ENCODE assay signal across 7 cellular contexts in the genomic region with DNA sequence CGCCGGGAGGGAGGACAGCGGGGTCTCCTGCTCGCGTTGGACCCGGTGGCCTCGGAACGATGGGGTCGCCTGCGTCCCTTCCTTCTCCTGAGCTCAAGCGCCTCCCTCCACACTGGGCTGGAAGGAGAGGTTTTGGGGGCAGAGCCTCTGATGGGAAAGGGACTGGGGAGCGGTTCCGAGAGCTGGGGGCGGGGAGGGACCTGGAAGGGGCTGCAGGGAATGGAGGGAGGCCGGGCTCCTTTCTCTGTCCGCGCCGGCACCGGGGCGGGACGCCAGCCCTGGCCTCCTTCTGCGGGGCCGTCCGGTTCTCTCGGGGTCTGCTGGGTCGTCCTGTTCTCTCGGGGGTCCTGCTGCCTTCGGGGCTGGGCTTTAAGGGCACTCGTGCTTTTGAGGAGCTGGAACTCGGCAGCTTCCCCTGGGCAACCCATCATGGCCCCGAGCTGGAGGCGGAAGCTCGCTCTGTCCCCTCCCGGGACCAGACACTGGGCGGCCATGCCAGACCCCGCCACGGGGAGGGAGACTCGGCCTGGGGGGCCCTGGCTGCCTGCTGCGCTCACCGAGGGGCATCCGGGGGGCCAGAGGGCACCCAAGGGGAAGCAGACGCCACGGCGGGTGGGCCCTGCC.
DNase-seq lines count a peak whose midpoint lies in the region; ATAC-seq, FAIRE-seq and TF ChIP-seq lines count a peak whose summit lies in the region.
"Not testable (repeated sequence)": the region's sequence is repeated elsewhere in the genome, so short reads cannot be mapped to it uniquely, and the experiment has no call there.

No MANE protein-coding gene starts in this region.

- not testable (repeated sequence) for TF ChIP-seq RAD21 in K562 (CRISPR knock-in tag; conservative IDR thresholded peaks at IDR 0.05 in 1 of 2, IDR thresholded peaks at IDR 0.05 in 1 of 2)

- TF ChIP-seq POLR2A in K562 (conservative IDR thresholded peaks at IDR 0.05) = not testable (repeated sequence)

- TF ChIP-seq CTCF in K562 (IDR thresholded peaks at IDR 0.05 in 2 of 3, conservative IDR thresholded peaks at IDR 0.05 in 1 of 3; ENCODE audit: insufficient read depth in 2 of 3, low read depth in 1 of 3, low read length in 3 of 3) = not testable (repeated sequence)

- not testable (repeated sequence) for H3K4me1 ChIP-seq in K562 (replicated peaks in 1 of 2; ENCODE audit: control insufficient read depth in 2 of 2, insufficient read depth in 2 of 2, low read length in 2 of 2); aorta (ENCODE audit: control insufficient read depth in 1 of 2, insufficient read depth in 2 of 2, low read length in 2 of 2)

- H3K27ac Mint-ChIP-seq in activated CD8-positive, alpha-beta T cell treated with anti-CD3 and anti-CD28 coated beads, Interleukin-2, amount 10 ng/mL, durations not matched to agents 7 days and 5 days; stimulated activated naive CD8-positive, alpha-beta T cell treated with anti-CD3 and anti-CD28 coated beads, Interleukin-15, amount 100 ng/mL, for 72 hours: not testable (repeated sequence)
- peak overlapping the region; percentile 82 for H3K27ac Mint-ChIP-seq in memory B cell

- not testable (repeated sequence) for FAIRE-seq in K562 (lab: Jason Lieb, UNC)

- not testable (repeated sequence) for H3K9me3 Mint-ChIP-seq in activated CD8-positive, alpha-beta T cell treated with anti-CD3 and anti-CD28 coated beads, Interleukin-2, amount 10 ng/mL, durations not matched to agents 7 days and 5 days (ENCODE audit: insufficient read depth); memory B cell; stimulated activated naive CD8-positive, alpha-beta T cell treated with anti-CD3 and anti-CD28 coated beads, Interleukin-15, amount 100 ng/mL, for 72 hours

- H3K4me1 Mint-ChIP-seq in activated CD8-positive, alpha-beta T cell treated with anti-CD3 and anti-CD28 coated beads, Interleukin-2, amount 10 ng/mL, durations not matched to agents 7 days and 5 days (ENCODE audit: low read depth); memory B cell; stimulated activated naive CD8-positive, alpha-beta T cell treated with anti-CD3 and anti-CD28 coated beads, Interleukin-15, amount 100 ng/mL, for 72 hours: not testable (repeated sequence)

- TF ChIP-seq EP300 in K562 (IDR thresholded peaks at IDR 0.05; ENCODE audit: low read length) = not testable (repeated sequence)

- H3K36me3 Mint-ChIP-seq in activated CD8-positive, alpha-beta T cell treated with anti-CD3 and anti-CD28 coated beads, Interleukin-2, amount 10 ng/mL, durations not matched to agents 7 days and 5 days (ENCODE audit: low read depth); memory B cell: not testable (repeated sequence)

- H3K9me1 ChIP-seq in K562 (ENCODE audit: control insufficient read depth, insufficient read depth, low read length) = not testable (repeated sequence)

- not testable (repeated sequence) for DNase-seq in activated CD8-positive, alpha-beta T cell treated with anti-CD3 and anti-CD28 coated beads, Interleukin-2, amount 10 ng/mL, durations not matched to agents 7 days and 5 days; K562 (ENCODE audit: extremely low read depth in 1 of 4, low spot score in 3 of 4); memory B cell (ENCODE audit: low spot score in 2 of 2)
- peak; percentile 9 for DNase-seq in left cardiac atrium
- DNase-seq in posterior vena cava (ENCODE audit: low spot score) = peak; percentile 11
- DNase-seq in stimulated activated naive CD8-positive, alpha-beta T cell treated with anti-CD3 and anti-CD28 coated beads, Interleukin-15, amount 100 ng/mL, for 72 hours = peak in 1 of 2 donors; percentile 12
- peak; percentile 37 to 43 for DNase-seq in aorta

- H3K79me2 ChIP-seq in K562 (ENCODE audit: control insufficient read depth, insufficient read depth, low read length) = not testable (repeated sequence)

- ATAC-seq in activated CD8-positive, alpha-beta T cell treated with anti-CD3 and anti-CD28 coated beads, Interleukin-2, amount 10 ng/mL, durations not matched to agents 7 days and 5 days = peak; percentile 10
- ATAC-seq in K562 (0 out of 3 replicates have a peak, but pooled peaks have one; percentile 20), left cardiac atrium (peak; percentile 13 to 14), memory B cell (ENCODE audit: low read depth) (peak; percentile 6)
- peak; percentile 3 for ATAC-seq in stimulated activated naive CD8-positive, alpha-beta T cell treated with anti-CD3 and anti-CD28 coated beads, Interleukin-15, amount 100 ng/mL, for 72 hours
- not testable (repeated sequence) for ATAC-seq in aorta (ENCODE audit: low FRiP score)

- not testable (repeated sequence) for H3K27me3 Mint-ChIP-seq in activated CD8-positive, alpha-beta T cell treated with anti-CD3 and anti-CD28 coated beads, Interleukin-2, amount 10 ng/mL, durations not matched to agents 7 days and 5 days (ENCODE audit: low read depth); memory B cell; stimulated activated naive CD8-positive, alpha-beta T cell treated with anti-CD3 and anti-CD28 coated beads, Interleukin-15, amount 100 ng/mL, for 72 hours

- WGBS in K562 (ENCODE audit: insufficient coverage, low coverage, missing lambda C conversion rate) = no CpG with 5 or more reads among the region's 44 CpGs
- 0 to 11% methylated on average over 4 to 14 of the region's 44 CpGs for WGBS in aorta, 2 donors

- not testable (repeated sequence) for H3K4me2 ChIP-seq in K562 (ENCODE audit: insufficient read depth, low read length)

- H3K9me3 ChIP-seq in K562 (replicated peaks; ENCODE audit: control insufficient read depth, insufficient read depth, low read depth, low read length); aorta (ENCODE audit: control insufficient read depth, low read length): not testable (repeated sequence)

- H3K4me3 Mint-ChIP-seq in activated CD8-positive, alpha-beta T cell treated with anti-CD3 and anti-CD28 coated beads, Interleukin-2, amount 10 ng/mL, durations not matched to agents 7 days and 5 days; stimulated activated naive CD8-positive, alpha-beta T cell treated with anti-CD3 and anti-CD28 coated beads, Interleukin-15, amount 100 ng/mL, for 72 hours: not testable (repeated sequence)
- peak overlapping the region; percentile 59 for H3K4me3 Mint-ChIP-seq in memory B cell

- BruUV-seq in K562 (replicated peaks; lab: Mats Ljungman, UMichigan) = not testable (repeated sequence)

- CTCF ChIA-PET in activated CD8-positive, alpha-beta T cell treated with anti-CD3 and anti-CD28 coated beads, Interleukin-2, amount 10 ng/mL, durations not matched to agents 7 days and 5 days (lab: Charles Lee); K562 (lab: Yijun Ruan, JAX; ENCODE audit: low intra/inter-chr PET ratio): not testable (repeated sequence)

- H3K27ac ChIP-seq in K562 (ENCODE audit: extremely low read depth, low read depth, low read length); aorta (ENCODE audit: low read depth in 1 of 2, low read length in 2 of 2): not testable (repeated sequence)

- not testable (repeated sequence) for H2AFZ ChIP-seq in K562 (ENCODE audit: low read depth, low read length)

- not testable (repeated sequence) for H3K27me3 ChIP-seq in K562 (ENCODE audit: control insufficient read depth in 2 of 2, insufficient read depth in 2 of 2, low read length in 2 of 2); aorta (ENCODE audit: control insufficient read depth in 1 of 2, insufficient read depth in 2 of 2, low read length in 1 of 2)

- in situ Hi-C loops in K562 (cut with MboI) = not testable (repeated sequence)

- not testable (repeated sequence) for H3K9ac ChIP-seq in K562 (ENCODE audit: insufficient read depth in 1 of 2, low read depth in 2 of 2, low read length in 2 of 2)

- H4K20me1 ChIP-seq in K562 (replicated peaks; ENCODE audit: control insufficient read depth, insufficient read depth, low read length) = not testable (repeated sequence)

- not testable (repeated sequence) for H3K4me3 ChIP-seq in K562; aorta (ENCODE audit: low read length in 2 of 2)

- H3K36me3 ChIP-seq in K562 (ENCODE audit: control insufficient read depth, insufficient read depth, low read length); aorta (ENCODE audit: control insufficient read depth in 1 of 2, insufficient read depth in 2 of 2, low read length in 1 of 2): not testable (repeated sequence)

- intact Hi-C loops in K562 (cut with micrococcal nuclease); left cardiac atrium (cut with DNase I); posterior vena cava (cut with DNase I); aorta (cut with DNase I): not testable (repeated sequence)

- POLR2A ChIA-PET in activated CD8-positive, alpha-beta T cell treated with anti-CD3 and anti-CD28 coated beads, Interleukin-2, amount 10 ng/mL, durations not matched to agents 7 days and 5 days (lab: Charles Lee); K562 (lab: Yijun Ruan, JAX): not testable (repeated sequence)
